Comparison of ENCODE assay signal across 23 cellular contexts in the genomic region with DNA sequence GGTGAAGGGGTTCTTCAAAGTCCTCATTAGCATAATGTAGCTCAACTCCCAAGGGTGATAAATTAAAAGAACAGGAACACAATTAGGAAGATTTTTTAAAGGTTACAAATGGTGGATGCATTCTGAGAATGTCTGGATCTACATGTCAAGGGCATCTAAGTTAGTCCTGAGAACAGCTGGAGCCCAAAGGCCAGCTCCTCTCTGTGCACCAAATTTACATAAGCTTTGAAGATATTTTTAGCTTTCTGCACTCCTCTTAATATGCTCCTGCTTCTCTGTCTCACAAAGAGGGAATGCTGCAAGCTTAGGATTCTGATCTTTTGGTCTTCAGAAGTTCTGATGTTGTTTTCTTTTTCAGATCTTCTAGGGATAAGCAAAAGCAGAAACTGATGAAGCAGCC.
"Had no signal": no experiment of that assay in that cellular context is flagged by ENCODE, and none has a peak within 500 bp of the region (broad histone marks: within the 10 kb centered on the region; RNA-seq: fewer than 3 reads in every experiment).

No MANE protein-coding gene starts in this region.

- ATAC-seq: activated CD4-positive, alpha-beta T cell treated with anti-CD3 and anti-CD28 coated beads for 36 hours; activated CD8-positive, alpha-beta T cell treated with anti-CD3 and anti-CD28 coated beads for 36 hours; activated T-cell treated with anti-CD3 and anti-CD28 coated beads, Interleukin-2, amount 50 U/mL, for 72 hours; T-helper 17 cell had no signal

- DNase-seq: activated CD4-positive, alpha-beta T cell treated with anti-CD3 and anti-CD28 coated beads for 36 hours; activated CD4-positive, CD25-positive, alpha-beta regulatory T cell; activated CD8-positive, alpha-beta memory T cell treated with anti-CD3 and anti-CD28 coated beads, Interleukin-2, amount 50 U/mL, for 4 hours; activated CD8-positive, alpha-beta T cell treated with anti-CD3 and anti-CD28 coated beads for 36 hours; activated gamma-delta T cell treated with Interleukin-2 at 50 U/mL for 16 hours; activated naive CD4-positive, alpha-beta T cell treated with anti-CD3 and anti-CD28 coated beads, Interleukin-2, amount 10 ng/mL, durations not matched to agents 7 days and 5 days; activated naive CD8-positive, alpha-beta T cell treated with anti-CD3 and anti-CD28 coated beads for 36 hours; activated T-cell treated with anti-CD3 and anti-CD28 coated beads, Interleukin-2, amount 50 U/mL, for 72 hours; IMR-90; Kasumi-1; KBM-7; NCI-H1048; NCI-H187 treated with DMSO at 0.1 percent for 48 hours; NCI-H2081 treated with DMSO at 0.1 percent for 48 hours; NCI-H446 treated with DMSO at 0.1 percent for 48 hours; NCI-H524 treated with DMSO at 0.1 percent for 48 hours; NCI-H82; NK-92 treated with Interleukin-12 subunit alpha and Interleukin-12 subunit beta, amount 100 ng/mL, for 24 hours; SIG-M5; T-helper 17 cell; T-helper 9 cell had no signal

- H3K36me3 Mint-ChIP-seq: activated naive CD4-positive, alpha-beta T cell treated with anti-CD3 and anti-CD28 coated beads, Interleukin-2, amount 10 ng/mL, durations not matched to agents 7 days and 5 days; activated naive CD8-positive, alpha-beta T cell treated with anti-CD3 and anti-CD28 coated beads for 36 hours had no signal

- H3K9me3 Mint-ChIP-seq: activated CD8-positive, alpha-beta T cell treated with anti-CD3 and anti-CD28 coated beads for 36 hours; activated naive CD4-positive, alpha-beta T cell treated with anti-CD3 and anti-CD28 coated beads, Interleukin-2, amount 10 ng/mL, durations not matched to agents 7 days and 5 days; activated naive CD8-positive, alpha-beta T cell treated with anti-CD3 and anti-CD28 coated beads for 36 hours; activated T-cell treated with anti-CD3 and anti-CD28 coated beads, Interleukin-2, amount 50 U/mL, for 72 hours; activated T-helper 2 cell treated with anti-CD3 and anti-CD28 coated beads, Interferon-gamma antibody, Interleukin-2, Interleukin-4, amounts not matched to agents 10 μg/mL and 5 μg/mL and 100 μg/mL, durations not matched to agents 14 hours and 24 hours and 36 hours had no signal

- H3K27ac Mint-ChIP-seq: activated CD4-positive, alpha-beta T cell treated with anti-CD3 and anti-CD28 coated beads for 36 hours; activated CD8-positive, alpha-beta T cell treated with anti-CD3 and anti-CD28 coated beads for 36 hours; activated naive CD4-positive, alpha-beta T cell treated with anti-CD3 and anti-CD28 coated beads, Interleukin-2, amount 10 ng/mL, durations not matched to agents 7 days and 5 days; activated naive CD8-positive, alpha-beta T cell treated with anti-CD3 and anti-CD28 coated beads for 36 hours; activated T-cell treated with anti-CD3 and anti-CD28 coated beads, Interleukin-2, amount 50 U/mL, for 72 hours; activated T-helper 2 cell treated with anti-CD3 and anti-CD28 coated beads, Interferon-gamma antibody, Interleukin-2, Interleukin-4, amounts not matched to agents 10 μg/mL and 5 μg/mL and 100 μg/mL, durations not matched to agents 14 hours and 24 hours and 36 hours; T-helper 17 cell had no signal

- H3K4me3 Mint-ChIP-seq: activated CD4-positive, alpha-beta T cell treated with anti-CD3 and anti-CD28 coated beads for 36 hours; activated CD8-positive, alpha-beta T cell treated with anti-CD3 and anti-CD28 coated beads for 36 hours; activated naive CD4-positive, alpha-beta T cell treated with anti-CD3 and anti-CD28 coated beads, Interleukin-2, amount 10 ng/mL, durations not matched to agents 7 days and 5 days; activated naive CD8-positive, alpha-beta T cell treated with anti-CD3 and anti-CD28 coated beads for 36 hours; activated T-cell treated with anti-CD3 and anti-CD28 coated beads, Interleukin-2, amount 50 U/mL, for 72 hours; T-helper 17 cell had no signal

- H3K27ac ChIP-seq: VCaP had no signal

- H3K4me1 Mint-ChIP-seq: activated CD4-positive, alpha-beta T cell treated with anti-CD3 and anti-CD28 coated beads for 36 hours; activated naive CD4-positive, alpha-beta T cell treated with anti-CD3 and anti-CD28 coated beads, Interleukin-2, amount 10 ng/mL, durations not matched to agents 7 days and 5 days; activated naive CD8-positive, alpha-beta T cell treated with anti-CD3 and anti-CD28 coated beads for 36 hours; T-helper 17 cell had no signal
